Comparison of ENCODE assay signal across 25 cellular contexts in genomic region chr16:83906690-83907089, GRCh38. TPM values are rescaled to one million over a fixed set of nuclear protein-coding genes. Genes with fewer than 3 reads are reported as not detected.
DNase-seq lines count a peak whose midpoint lies in the region; TF ChIP-seq lines count a peak whose summit lies in the region.
"Had no signal": no experiment of that assay in that cellular context is flagged by ENCODE, and none has a peak within 500 bp of the region (broad histone marks: within the 10 kb centered on the region; RNA-seq: fewer than 3 reads in every experiment).

No MANE protein-coding gene starts in this region.

- H3K9me3 Mint-ChIP-seq in activated T-helper 2 cell treated with anti-CD3 and anti-CD28 coated beads, Interferon-gamma antibody, Interleukin-2, Interleukin-4, amounts not matched to agents 10 μg/mL and 5 μg/mL and 100 μg/mL, durations not matched to agents 14 hours and 24 hours and 36 hours = no peaks in the 10 kb centered on the region
- H3K9me3 Mint-ChIP-seq: CD8-positive, alpha-beta T cell had no signal

- DNase-seq in EH (ENCODE audit: low read depth) (peak; percentile 22), amniotic epithelial cell (ENCODE audit: low read depth) (peak; percentile 97), fibroblast of mammary gland (ENCODE audit: low read depth) (peak; percentile 9), mesenchymal stem cell (peak; percentile 44), caudate nucleus (lab: John Stamatoyannopoulos, UW) (no peak), NCI-H226 (no peak), GM13976 (ENCODE audit: low spot score) (no peak)
- no peak for DNase-seq in activated T-helper 2 cell treated with anti-CD3 and anti-CD28 coated beads, Interferon-gamma antibody, Interleukin-2, Interleukin-4, amounts not matched to agents 10 μg/mL and 5 μg/mL and 100 μg/mL, durations not matched to agents 14 hours and 24 hours and 36 hours (ENCODE audit: low spot score)
- DNase-seq: Caco-2; CD8-positive, alpha-beta T cell; DMS 273 treated with DMSO at 0.1 percent for 48 hours; DMS79; GF-D8; Karpas-422; NCI-H1105; NCI-H146; NCI-H1930; NCI-H2107; NCI-H446; NCI-H524 treated with DMSO at 0.1 percent for 48 hours; NCI-H82; PC-9 had no signal

- in situ Hi-C loops in GM13976 (cut with MboI; ENCODE audit: low sequenced_read_pairs, unreplicated experiment) = no loop called here

- no peak overlapping the region for H3K18ac ChIP-seq in mesenchymal stem cell (ENCODE audit: low read depth in 1 of 2, low read length in 2 of 2)

- no peaks in the 10 kb centered on the region for H3K9me3 ChIP-seq in mesenchymal stem cell (ENCODE audit: control insufficient read depth, low read length)
- H3K9me3 ChIP-seq: Caco-2, SJSA1 had no signal

- H4K8ac ChIP-seq in mesenchymal stem cell (ENCODE audit: low read length) = no peak overlapping the region

- peaks cover 30 to 31% of the 10 kb centered on the region in 2 experiments for H3K36me3 ChIP-seq in mesenchymal stem cell (ENCODE audit: control insufficient read depth in 1 of 2, insufficient read depth in 2 of 2, low read depth in 1 of 2, low read length in 2 of 2)

- H3K14ac ChIP-seq in mesenchymal stem cell (ENCODE audit: low read length in 2 of 2) = no peak overlapping the region

- no peak overlapping the region for H2AK5ac ChIP-seq in mesenchymal stem cell (ENCODE audit: low read length, severe bottlenecking)

- peaks cover 40% of the 10 kb centered on the region for H3K79me1 ChIP-seq in mesenchymal stem cell (replicated peaks; ENCODE audit: low read length, poor library complexity, severe bottlenecking)

- no peak overlapping the region for H3K23ac ChIP-seq in mesenchymal stem cell (ENCODE audit: low read length in 2 of 2)

- peaks cover 13% of the 10 kb centered on the region for H3K36me3 Mint-ChIP-seq in activated T-helper 2 cell treated with anti-CD3 and anti-CD28 coated beads, Interferon-gamma antibody, Interleukin-2, Interleukin-4, amounts not matched to agents 10 μg/mL and 5 μg/mL and 100 μg/mL, durations not matched to agents 14 hours and 24 hours and 36 hours (ENCODE audit: low read depth)

- no peak overlapping the region for H2BK5ac ChIP-seq in mesenchymal stem cell (ENCODE audit: low read depth, low read length, poor library complexity, severe bottlenecking)

- no peak overlapping the region for H2BK15ac ChIP-seq in mesenchymal stem cell (ENCODE audit: low read depth, poor library complexity, severe bottlenecking)

- H3K4me2 ChIP-seq in mesenchymal stem cell (ENCODE audit: low read length, poor library complexity, severe bottlenecking) = no peak overlapping the region
- H3K4me2 ChIP-seq: PC-9 had no signal

- H3K27ac ChIP-seq in mesenchymal stem cell (ENCODE audit: low read length, poor library complexity, severe bottlenecking) (no peak overlapping the region), caudate nucleus (ENCODE audit: low read depth, low read length) (no peak overlapping the region)
- H3K27ac ChIP-seq: C4-2B, PC-9, SJSA1 had no signal

- H3K4me1 Mint-ChIP-seq in activated T-helper 2 cell treated with anti-CD3 and anti-CD28 coated beads, Interferon-gamma antibody, Interleukin-2, Interleukin-4, amounts not matched to agents 10 μg/mL and 5 μg/mL and 100 μg/mL, durations not matched to agents 14 hours and 24 hours and 36 hours (ENCODE audit: low read depth) = peaks cover 3% of the 10 kb centered on the region

- H3K27me3 ChIP-seq in mesenchymal stem cell (ENCODE audit: control insufficient read depth in 1 of 2, insufficient read depth in 1 of 2, low read length in 2 of 2) = no peaks in the 10 kb centered on the region
- H3K27me3 ChIP-seq: SJSA1 had no signal

- peaks cover 6% of the 10 kb centered on the region for H3K4me1 ChIP-seq in mesenchymal stem cell (ENCODE audit: control insufficient read depth, insufficient read depth, low read depth, low read length)
- H3K4me1 ChIP-seq: Caco-2 had no signal

- H3K27ac Mint-ChIP-seq in activated T-helper 2 cell treated with anti-CD3 and anti-CD28 coated beads, Interferon-gamma antibody, Interleukin-2, Interleukin-4, amounts not matched to agents 10 μg/mL and 5 μg/mL and 100 μg/mL, durations not matched to agents 14 hours and 24 hours and 36 hours = no peak overlapping the region
- H3K27ac Mint-ChIP-seq: B cell; CD8-positive, alpha-beta T cell had no signal

- no peak overlapping the region for H2BK120ac ChIP-seq in mesenchymal stem cell (ENCODE audit: low read depth, low read length)

- 62% methylated on average over 4 of the region's 7 CpGs for WGBS in mesenchymal stem cell

- intact Hi-C loops in activated T-helper 2 cell treated with anti-CD3 and anti-CD28 coated beads, Interferon-gamma antibody, Interleukin-2, Interleukin-4, amounts not matched to agents 10 μg/mL and 5 μg/mL and 100 μg/mL, durations not matched to agents 14 hours and 24 hours and 36 hours (cut with micrococcal nuclease) = no loop called here

- H2AFZ ChIP-seq in mesenchymal stem cell (ENCODE audit: low read depth, low read length) = no peak overlapping the region
- H2AFZ ChIP-seq: PC-9 had no signal

- H3K4ac ChIP-seq in mesenchymal stem cell (ENCODE audit: low read depth in 1 of 2, low read length in 2 of 2) = no peak overlapping the region

- H3K27me3 Mint-ChIP-seq in activated T-helper 2 cell treated with anti-CD3 and anti-CD28 coated beads, Interferon-gamma antibody, Interleukin-2, Interleukin-4, amounts not matched to agents 10 μg/mL and 5 μg/mL and 100 μg/mL, durations not matched to agents 14 hours and 24 hours and 36 hours (ENCODE audit: low read depth) = no peaks in the 10 kb centered on the region
- H3K27me3 Mint-ChIP-seq: B cell had no signal

- H4K91ac ChIP-seq in mesenchymal stem cell (ENCODE audit: low read length) = no peak overlapping the region

- TF ChIP-seq CTCF in fibroblast of mammary gland (conservative IDR thresholded peaks at IDR 0.05; ENCODE audit: control insufficient read depth, insufficient read depth, low read depth, low read length) = no peak
- no peak for TF ChIP-seq CTCF in GM13976 (IDR thresholded peaks at IDR 0.05; ENCODE audit: borderline replicate concordance, control extremely low read depth, extremely low read depth, insufficient read depth, missing control alignments)

- H2BK12ac ChIP-seq in mesenchymal stem cell (ENCODE audit: low read length in 2 of 2) = no peak overlapping the region

- no peak overlapping the region for H3K9ac ChIP-seq in mesenchymal stem cell (ENCODE audit: low read length)

- no peak overlapping the region for H3K4me3 Mint-ChIP-seq in activated T-helper 2 cell treated with anti-CD3 and anti-CD28 coated beads, Interferon-gamma antibody, Interleukin-2, Interleukin-4, amounts not matched to agents 10 μg/mL and 5 μg/mL and 100 μg/mL, durations not matched to agents 14 hours and 24 hours and 36 hours (ENCODE audit: low read depth)
- H3K4me3 Mint-ChIP-seq: B cell; CD8-positive, alpha-beta T cell had no signal

- H3K4me3 ChIP-seq in fibroblast of mammary gland (ENCODE audit: control insufficient read depth, low read depth, low read length) = no peak overlapping the region
- no peak overlapping the region for H3K4me3 ChIP-seq in mesenchymal stem cell (ENCODE audit: insufficient read depth in 1 of 2, low read depth in 1 of 2, low read length in 2 of 2)
- H3K4me3 ChIP-seq: PC-9, SJSA1 had no signal

RNA-seq across cellular contexts. Expression of gene MLYCD, which starts 7.8 kb away (rescaled TPM):
- 1.3 TPM for polyA plus RNA-seq in mesenchymal stem cell (2013, experiment 1 of 2)
- polyA plus RNA-seq in mesenchymal stem cell (2013, experiment 2 of 2) = 1.2 TPM
- total RNA-seq in activated T-helper 2 cell treated with anti-CD3 and anti-CD28 coated beads, Interferon-gamma antibody, Interleukin-2, Interleukin-4, amounts not matched to agents 10 μg/mL and 5 μg/mL and 100 μg/mL, durations not matched to agents 14 hours and 24 hours and 36 hours = 6.1 TPM in 2 replicates

RNA-seq across cellular contexts. Expression of gene OSGIN1, which starts 46.4 kb away (rescaled TPM):
- polyA plus RNA-seq in mesenchymal stem cell (2013, experiment 1 of 2) = 5.4 TPM
- polyA plus RNA-seq in mesenchymal stem cell (2013, experiment 2 of 2) = 5.9 TPM
- 1.4 and 2.1 TPM in 2 replicates for total RNA-seq in activated T-helper 2 cell treated with anti-CD3 and anti-CD28 coated beads, Interferon-gamma antibody, Interleukin-2, Interleukin-4, amounts not matched to agents 10 μg/mL and 5 μg/mL and 100 μg/mL, durations not matched to agents 14 hours and 24 hours and 36 hours

Comparison
In these comparisons a context has a peak if more than half of its experiments do, and no peak if none do; other contexts are left out.
1. DNase-seq: peak in EH (single experiment), amniotic epithelial cell (single experiment), fibroblast of mammary gland (single experiment) and mesenchymal stem cell (single experiment); none in caudate nucleus (0 of 61), NCI-H226 (single experiment), activated T-helper 2 cell treated with anti-CD3 and anti-CD28 coated beads, Interferon-gamma antibody, Interleukin-2, Interleukin-4, amounts not matched to agents 10 μg/mL and 5 μg/mL and 100 μg/mL, durations not matched to agents 14 hours and 24 hours and 36 hours (single experiment) and GM13976 (single experiment).